Comparison of ENCODE assay signal across 9 cellular contexts in the genomic region with DNA sequence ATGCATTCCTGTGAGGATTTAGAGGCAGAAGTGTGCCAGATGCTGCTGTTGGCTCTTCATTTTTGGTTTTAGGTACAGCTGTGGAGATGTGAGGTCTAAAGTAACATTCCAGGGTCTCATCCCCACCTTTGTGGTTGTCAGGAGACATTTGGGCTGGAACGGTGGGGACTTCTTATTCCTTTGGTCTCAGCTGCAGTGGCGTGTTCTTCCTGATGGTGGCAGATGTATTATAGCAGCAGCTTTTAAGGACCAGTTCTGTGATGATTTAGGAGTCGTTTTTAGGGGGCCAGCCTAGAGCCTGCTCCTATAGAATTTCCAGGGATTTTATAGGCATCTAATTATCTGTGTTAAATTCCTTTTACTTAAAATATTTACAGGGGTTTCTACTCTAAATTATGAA.
DNase-seq lines count a peak whose midpoint lies in the region; ATAC-seq, FAIRE-seq and TF ChIP-seq lines count a peak whose summit lies in the region.
"Had no signal": no experiment of that assay in that cellular context is flagged by ENCODE, and none has a peak within 500 bp of the region (broad histone marks: within the 10 kb centered on the region; RNA-seq: fewer than 3 reads in every experiment).

No MANE protein-coding gene starts in this region.

- H3K36me3 ChIP-seq in H7 (replicated peaks; ENCODE audit: control insufficient read depth, insufficient read depth, low read length) (no peaks in the 10 kb centered on the region), keratinocyte (ENCODE audit: control insufficient read depth in 2 of 2, extremely low read depth in 1 of 2, insufficient read depth in 2 of 2, low read length in 2 of 2) (no peaks in the 10 kb centered on the region)

- no peaks in the 10 kb centered on the region for H3K27me3 ChIP-seq in H7 (ENCODE audit: control insufficient read depth, insufficient read depth, low read length)
- no peaks in the 10 kb centered on the region for H3K27me3 ChIP-seq in keratinocyte (ENCODE audit: control insufficient read depth, extremely low read depth, insufficient read depth, low read length)

- peak; percentile 44 for FAIRE-seq in keratinocyte (lab: Jason Lieb, UNC)

- no TSS peak for BruUV-seq in Calu3 (replicated peaks; lab: Mats Ljungman, UMichigan)

- dilution Hi-C loops in keratinocyte (cut with MboI; ENCODE audit: extremely low pct_ligation_motif_present, low sequenced_read_pairs), result no loop called here

- ATAC-seq in SK-N-SH treated with all-trans-retinoic acid at 6 μM for 48 hours (peak; percentile 52; the same call in 1 of the 3 replicates), HG03469 (IDR thresholded peaks at IDR 0.05; ENCODE audit: unreplicated experiment) (no peak)

- DNase-seq in Calu3 (peak; percentile 19), H7 (peak; percentile 8), keratinocyte (ENCODE audit: low read depth, low spot score) (no peak), GM19240 (ENCODE audit: insufficient read length, low spot score) (no peak), DMS153 treated with DMSO at 0.1 percent for 48 hours (lab: John Stamatoyannopoulos, UW; ENCODE audit: unreplicated experiment) (no peak)
- no peak for DNase-seq in stimulated activated CD8-positive, alpha-beta memory T cell treated with anti-CD3 and anti-CD28 coated beads, Interleukin-4, amount 100 ng/mL, for 48 hours
- DNase-seq: NCI-H2029 had no signal

- H3K36me3 Mint-ChIP-seq in Calu3 (ENCODE audit: insufficient read depth, unreplicated experiment), result no peaks in the 10 kb centered on the region

- no peaks in the 10 kb centered on the region for H3K9me3 Mint-ChIP-seq in Calu3 (ENCODE audit: low read depth, unreplicated experiment)

- no peaks in the 10 kb centered on the region for H3K4me1 ChIP-seq in keratinocyte (ENCODE audit: control insufficient read depth, extremely low read depth, insufficient read depth, low read length)

- no peaks in the 10 kb centered on the region for H3K9me1 ChIP-seq in keratinocyte (ENCODE audit: control insufficient read depth, extremely low read depth, insufficient read depth, low read length)

- CTCF ChIA-PET in Calu3 (lab: Charles Lee), result no interaction called here

- H3K4me2 ChIP-seq in keratinocyte (ENCODE audit: control insufficient read depth, extremely low read depth, insufficient read depth, low read depth, low read length), result no peak overlapping the region

- H3K4me3 ChIP-seq in H7 (ENCODE audit: insufficient read depth, low read depth, low read length) (no peak overlapping the region), keratinocyte (ENCODE audit: control insufficient read depth in 2 of 3, extremely low read depth in 1 of 3, insufficient read depth in 2 of 3, low read depth in 1 of 3, low read length in 3 of 3) (no peak overlapping the region)

- no peaks in the 10 kb centered on the region for H4K20me1 ChIP-seq in keratinocyte (ENCODE audit: control insufficient read depth, extremely low read depth, insufficient read depth, low read length)

- H3K27ac ChIP-seq in keratinocyte (ENCODE audit: control insufficient read depth, insufficient read depth, low read length), result no peak overlapping the region

- intact Hi-C loops in Calu3 (cut with micrococcal nuclease; ENCODE audit: unreplicated experiment), result loop anchor here (10.0 kb wide), 1 partner anchor 342 kb away; no protein-coding TSS in a partner anchor

- no peak for TF ChIP-seq CTCF in Calu3 (IDR thresholded peaks at IDR 0.05; ENCODE audit: unreplicated experiment)
- TF ChIP-seq CTCF in keratinocyte (optimal IDR thresholded peaks at IDR 0.05 in 1 of 3, IDR thresholded peaks at IDR 0.05 in 1 of 3, conservative IDR thresholded peaks at IDR 0.05 in 1 of 3; ENCODE audit: extremely low read depth in 1 of 3, insufficient read depth in 2 of 3, low read length in 3 of 3), result peak; percentile 27 to 53 (median 52)

- no peak overlapping the region for H3K4me3 Mint-ChIP-seq in Calu3 (ENCODE audit: low read depth, unreplicated experiment)

- H3K79me2 ChIP-seq in keratinocyte (ENCODE audit: control insufficient read depth, insufficient read depth, low read length), result no peaks in the 10 kb centered on the region

- H3K27me3 Mint-ChIP-seq in Calu3 (ENCODE audit: unreplicated experiment), result no peaks in the 10 kb centered on the region

- no peak overlapping the region for H3K9ac ChIP-seq in keratinocyte (ENCODE audit: control insufficient read depth, extremely low read depth, insufficient read depth, low read length)

- no peaks in the 10 kb centered on the region for H3K9me3 ChIP-seq in keratinocyte (ENCODE audit: control insufficient read depth, low read depth, low read length)

- H3K4me1 Mint-ChIP-seq in Calu3 (ENCODE audit: low read depth, unreplicated experiment), result no peaks in the 10 kb centered on the region

- H3K27ac Mint-ChIP-seq in Calu3 (ENCODE audit: unreplicated experiment), result no peak overlapping the region

- H2AFZ ChIP-seq in keratinocyte (ENCODE audit: control insufficient read depth, low read length), result no peak overlapping the region

TF ChIP-seq in SK-N-SH treated with all-trans-retinoic acid at 6 μM for 48 hours, 23 proteins besides CTCF, POLR2A, EP300 and RAD21:
- TF ChIP-seq, protein P1, sequence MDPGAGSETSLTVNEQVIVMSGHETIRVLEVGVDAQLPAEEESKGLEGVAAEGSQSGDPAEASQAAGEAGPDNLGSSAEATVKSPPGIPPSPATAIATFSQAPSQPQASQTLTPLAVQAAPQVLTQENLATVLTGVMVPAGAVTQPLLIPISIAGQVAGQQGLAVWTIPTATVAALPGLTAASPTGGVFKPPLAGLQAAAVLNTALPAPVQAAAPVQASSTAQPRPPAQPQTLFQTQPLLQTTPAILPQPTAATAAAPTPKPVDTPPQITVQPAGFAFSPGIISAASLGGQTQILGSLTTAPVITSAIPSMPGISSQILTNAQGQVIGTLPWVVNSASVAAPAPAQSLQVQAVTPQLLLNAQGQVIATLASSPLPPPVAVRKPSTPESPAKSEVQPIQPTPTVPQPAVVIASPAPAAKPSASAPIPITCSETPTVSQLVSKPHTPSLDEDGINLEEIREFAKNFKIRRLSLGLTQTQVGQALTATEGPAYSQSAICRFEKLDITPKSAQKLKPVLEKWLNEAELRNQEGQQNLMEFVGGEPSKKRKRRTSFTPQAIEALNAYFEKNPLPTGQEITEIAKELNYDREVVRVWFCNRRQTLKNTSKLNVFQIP (CRISPR knock-in tag; IDR thresholded peaks at IDR 0.05; ENCODE audit: borderline replicate concordance, low read depth), result no peak
- TF ChIP-seq CSDC2 (CRISPR knock-in tag; IDR thresholded peaks at IDR 0.05) (no peak), PPARA (CRISPR knock-in tag; IDR thresholded peaks at IDR 0.05; ENCODE audit: borderline replicate concordance) (no peak), ZC3H10 (CRISPR knock-in tag; IDR thresholded peaks at IDR 0.05) (no peak), ZFP30 (CRISPR knock-in tag; IDR thresholded peaks at IDR 0.05) (no peak), ARNTL (CRISPR knock-in tag; IDR thresholded peaks at IDR 0.05; ENCODE audit: borderline replicate concordance, low read depth) (no peak)
- TF ChIP-seq, protein P2, sequence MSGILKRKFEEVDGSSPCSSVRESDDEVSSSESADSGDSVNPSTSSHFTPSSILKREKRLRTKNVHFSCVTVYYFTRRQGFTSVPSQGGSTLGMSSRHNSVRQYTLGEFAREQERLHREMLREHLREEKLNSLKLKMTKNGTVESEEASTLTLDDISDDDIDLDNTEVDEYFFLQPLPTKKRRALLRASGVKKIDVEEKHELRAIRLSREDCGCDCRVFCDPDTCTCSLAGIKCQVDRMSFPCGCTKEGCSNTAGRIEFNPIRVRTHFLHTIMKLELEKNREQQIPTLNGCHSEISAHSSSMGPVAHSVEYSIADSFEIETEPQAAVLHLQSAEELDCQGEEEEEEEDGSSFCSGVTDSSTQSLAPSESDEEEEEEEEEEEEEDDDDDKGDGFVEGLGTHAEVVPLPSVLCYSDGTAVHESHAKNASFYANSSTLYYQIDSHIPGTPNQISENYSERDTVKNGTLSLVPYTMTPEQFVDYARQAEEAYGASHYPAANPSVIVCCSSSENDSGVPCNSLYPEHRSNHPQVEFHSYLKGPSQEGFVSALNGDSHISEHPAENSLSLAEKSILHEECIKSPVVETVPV (CRISPR knock-in tag; IDR thresholded peaks at IDR 0.05), result no peak

Comparison
In these comparisons a context has a peak if more than half of its experiments do, and no peak if none do; other contexts are left out.
1. DNase-seq: peak in Calu3 (single experiment) and H7 (single experiment); none in keratinocyte (single experiment), GM19240 (single experiment), stimulated activated CD8-positive, alpha-beta memory T cell treated with anti-CD3 and anti-CD28 coated beads, Interleukin-4, amount 100 ng/mL, for 48 hours (single experiment) and DMS153 treated with DMSO at 0.1 percent for 48 hours (single experiment).